19 cellular contexts compared by ENCODE assay signal in the genomic region with DNA sequence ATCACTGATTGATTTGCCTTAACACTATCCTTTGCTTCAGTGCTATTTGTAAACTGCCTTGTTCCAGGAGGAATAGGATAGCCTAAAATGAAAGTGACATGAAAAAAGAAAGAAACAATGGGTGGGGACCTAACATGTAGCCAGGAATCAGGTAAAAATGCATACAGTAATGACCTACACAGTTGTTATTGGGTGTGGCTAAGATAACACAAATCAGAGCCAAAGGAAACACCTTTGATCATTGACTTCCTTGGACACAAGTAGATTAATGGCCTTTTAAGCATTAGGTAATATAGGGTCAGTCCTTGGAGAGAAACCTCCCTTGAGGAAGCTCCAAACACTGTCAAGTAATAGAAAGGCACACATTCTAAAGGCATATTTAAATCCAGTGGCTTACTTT.
A peak's percentile ranks its signal among the peaks of the same experiment; 100 is the strongest.
DNase-seq lines count a peak whose midpoint lies in the region; ATAC-seq, FAIRE-seq and TF ChIP-seq lines count a peak whose summit lies in the region.
"Had no signal": no experiment of that assay in that cellular context is flagged by ENCODE, and none has a peak within 500 bp of the region (broad histone marks: within the 10 kb centered on the region; RNA-seq: fewer than 3 reads in every experiment).

No MANE protein-coding gene starts in this region.

- no peaks in the 10 kb centered on the region for H3K9me1 ChIP-seq in keratinocyte (ENCODE audit: control insufficient read depth, extremely low read depth, insufficient read depth, low read length)

- no peak overlapping the region for H3K4me3 ChIP-seq in bronchial epithelial cell (ENCODE audit: low read depth, low read length)
- no peak overlapping the region for H3K4me3 ChIP-seq in keratinocyte (ENCODE audit: control insufficient read depth in 2 of 3, extremely low read depth in 1 of 3, insufficient read depth in 2 of 3, low read depth in 1 of 3, low read length in 3 of 3)
- H3K4me3 ChIP-seq: HAP-1 had no signal

- H3K36me3 ChIP-seq in bronchial epithelial cell (ENCODE audit: control insufficient read depth, insufficient read depth, low read length), result no peaks in the 10 kb centered on the region
- no peaks in the 10 kb centered on the region for H3K36me3 ChIP-seq in keratinocyte (ENCODE audit: control insufficient read depth in 2 of 2, extremely low read depth in 1 of 2, insufficient read depth in 2 of 2, low read length in 2 of 2)
- H3K36me3 ChIP-seq: HAP-1 had no signal

- H4K20me1 ChIP-seq in keratinocyte (ENCODE audit: control insufficient read depth, extremely low read depth, insufficient read depth, low read length), result no peaks in the 10 kb centered on the region

- H3K27me3 Mint-ChIP-seq in natural killer cell (ENCODE audit: low read depth in 2 of 2), result no peaks in the 10 kb centered on the region

- no peak for TF ChIP-seq POLR2A in H54 (IDR thresholded peaks at IDR 0.05; ENCODE audit: low read depth, low read length)

- FAIRE-seq in H54 (lab: Jason Lieb, UNC) (peak; percentile 72), bronchial epithelial cell (lab: Jason Lieb, UNC) (no peak), keratinocyte (lab: Jason Lieb, UNC) (no peak)
- FAIRE-seq: A204.1, GM12892 had no signal

- TF ChIP-seq CTCF in bronchial epithelial cell (IDR thresholded peaks at IDR 0.05; ENCODE audit: insufficient read depth, low read length, severe bottlenecking) (no peak), keratinocyte (optimal IDR thresholded peaks at IDR 0.05 in 1 of 3, IDR thresholded peaks at IDR 0.05 in 1 of 3, conservative IDR thresholded peaks at IDR 0.05 in 1 of 3; ENCODE audit: extremely low read depth in 1 of 3, insufficient read depth in 2 of 3, low read length in 3 of 3) (no peak), natural killer cell (IDR thresholded peaks at IDR 0.05) (no peak)

- H2AFZ ChIP-seq in keratinocyte (ENCODE audit: control insufficient read depth, low read length), result peak overlapping the region; percentile 60

- no peak overlapping the region for H3K9ac ChIP-seq in keratinocyte (ENCODE audit: control insufficient read depth, extremely low read depth, insufficient read depth, low read length)

- H3K36me3 Mint-ChIP-seq in natural killer cell, result no peaks in the 10 kb centered on the region
- H3K36me3 Mint-ChIP-seq: CD14-positive monocyte; CD8-positive, alpha-beta T cell had no signal

- H3K9me3 Mint-ChIP-seq in natural killer cell, result no peaks in the 10 kb centered on the region
- H3K9me3 Mint-ChIP-seq: CD8-positive, alpha-beta T cell; HFFc6 had no signal

- intact Hi-C loops in natural killer cell (cut with micrococcal nuclease), result no loop called here

- H3K4me1 Mint-ChIP-seq in natural killer cell, result no peaks in the 10 kb centered on the region
- H3K4me1 Mint-ChIP-seq: CD14-positive monocyte had no signal

- peaks cover 27% of the 10 kb centered on the region for H3K4me1 ChIP-seq in keratinocyte (ENCODE audit: control insufficient read depth, extremely low read depth, insufficient read depth, low read length)

- no peaks in the 10 kb centered on the region for H3K79me2 ChIP-seq in keratinocyte (ENCODE audit: control insufficient read depth, insufficient read depth, low read length)

- no peaks in the 10 kb centered on the region for H3K9me3 ChIP-seq in keratinocyte (ENCODE audit: control insufficient read depth, low read depth, low read length)
- H3K9me3 ChIP-seq: HAP-1 had no signal

- ATAC-seq in HG03378 (IDR thresholded peaks at IDR 0.05; ENCODE audit: unreplicated experiment) (no peak), natural killer cell (no peak)
- ATAC-seq: CD8-positive, alpha-beta T cell had no signal

- dilution Hi-C loops in keratinocyte (cut with MboI; ENCODE audit: extremely low pct_ligation_motif_present, low sequenced_read_pairs), result no loop called here

- peak; percentile 20 for DNase-seq in A172 (ENCODE audit: low spot score)
- no peak for DNase-seq in H54 (ENCODE audit: insufficient read length, low spot score)
- peak; percentile 15 for DNase-seq in bronchial epithelial cell (ENCODE audit: low read depth)
- DNase-seq in keratinocyte (ENCODE audit: low read depth, low spot score), result no peak
- no peak for DNase-seq in dermis blood vessel endothelial cell
- no peak for DNase-seq in HK-2 (ENCODE audit: unreplicated experiment)
- DNase-seq in natural killer cell, result no peak
- DNase-seq: CD8-positive, alpha-beta T cell; COR-L47; DND-41; GDM1; GOT3; HFFc6 had no signal

- H3K27me3 ChIP-seq in bronchial epithelial cell (ENCODE audit: control insufficient read depth, insufficient read depth, low read length) (no peaks in the 10 kb centered on the region), keratinocyte (ENCODE audit: control insufficient read depth, extremely low read depth, insufficient read depth, low read length) (no peaks in the 10 kb centered on the region)

- peak overlapping the region; percentile 65 for H3K4me2 ChIP-seq in keratinocyte (ENCODE audit: control insufficient read depth, extremely low read depth, insufficient read depth, low read depth, low read length)

- no peak overlapping the region for H3K4me3 Mint-ChIP-seq in natural killer cell
- H3K4me3 Mint-ChIP-seq: CD14-positive monocyte; CD8-positive, alpha-beta T cell; HFFc6 had no signal

- no peak overlapping the region for H3K27ac Mint-ChIP-seq in natural killer cell
- H3K27ac Mint-ChIP-seq: CD14-positive monocyte; CD8-positive, alpha-beta T cell; HFFc6 had no signal

- H3K27ac ChIP-seq in keratinocyte (ENCODE audit: control insufficient read depth, insufficient read depth, low read length), result no peak overlapping the region
- H3K27ac ChIP-seq: HL-60 had no signal

Comparison
In these comparisons a context has a peak if more than half of its experiments do, and no peak if none do; other contexts are left out.
1. DNase-seq: peak in A172 (single experiment) and bronchial epithelial cell (single experiment); none in H54 (single experiment), keratinocyte (single experiment), dermis blood vessel endothelial cell (single experiment), HK-2 (single experiment) and natural killer cell (single experiment).